30 cellular contexts compared by ENCODE assay signal in genomic region chr9:35135988-35136387, GRCh38.
"Had no signal": no experiment of that assay in that cellular context is flagged by ENCODE, and none has a peak within 500 bp of the region (broad histone marks: within the 10 kb centered on the region; RNA-seq: fewer than 3 reads in every experiment).

No MANE protein-coding gene starts in this region.

- H3K4me1 ChIP-seq: ascending aorta had no signal

- H3K4me3 ChIP-seq: ascending aorta, cardiac muscle cell had no signal

- H3K36me3 ChIP-seq: ascending aorta, cardiac muscle cell, WERI-Rb-1 had no signal

- H3K27ac ChIP-seq: ascending aorta, cardiac muscle cell, WERI-Rb-1 had no signal

- H3K27me3 ChIP-seq: ascending aorta, cardiac muscle cell had no signal

- H3K9me3 ChIP-seq: ascending aorta had no signal

- FAIRE-seq: bronchial epithelial cell, TTC549 had no signal

- DNase-seq: activated CD4-positive, alpha-beta memory T cell treated with anti-CD3 and anti-CD28 coated beads, Interleukin-2, amount 10 ng/mL, durations not matched to agents 7 days and 5 days; activated CD4-positive, alpha-beta T cell treated with anti-CD3 and anti-CD28 coated beads for 1 hour; activated CD4-positive, alpha-beta T cell treated with anti-CD3 and anti-CD28 coated beads for 36 hours; activated CD4-positive, alpha-beta T cell treated with anti-CD3 and anti-CD28 coated beads for 48 hours; activated CD4-positive, alpha-beta T cell treated with anti-CD3 and anti-CD28 coated beads, Interleukin-2, amount 10 ng/mL, durations not matched to agents 7 days and 5 days; activated CD4-positive, alpha-beta T cell treated with anti-CD3 and anti-CD28 coated beads, Interleukin-2, amount 50 U/mL, for 48 hours; activated CD4-positive, CD25-positive, alpha-beta regulatory T cell; activated CD8-positive, alpha-beta memory T cell treated with anti-CD3 and anti-CD28 coated beads, Interleukin-2, amount 10 ng/mL, durations not matched to agents 7 days and 5 days; activated CD8-positive, alpha-beta memory T cell treated with anti-CD3 and anti-CD28 coated beads, Interleukin-2, amount 50 U/mL, for 48 hours; activated CD8-positive, alpha-beta T cell treated with anti-CD3 and anti-CD28 coated beads, Interleukin-2, amount 10 ng/mL, durations not matched to agents 7 days and 5 days; activated effector memory CD4-positive, alpha-beta T cell treated with Interleukin-2 at 50 U/mL for 16 hours; activated gamma-delta T cell; activated naive CD4-positive, alpha-beta T cell treated with anti-CD3 and anti-CD28 coated beads, Interleukin-2, amount 10 ng/mL, durations not matched to agents 7 days and 5 days; activated naive CD4-positive, alpha-beta T cell treated with Interleukin-2 at 50 U/mL for 16 hours; activated naive CD8-positive, alpha-beta T cell treated with anti-CD3 and anti-CD28 coated beads, Interleukin-2, amount 10 ng/mL, durations not matched to agents 7 days and 5 days; activated naive CD8-positive, alpha-beta T cell treated with anti-CD3 and anti-CD28 coated beads, Interleukin-2, amount 50 U/mL, for 24 hours; activated T-cell treated with anti-CD3 and anti-CD28 coated beads, Interleukin-2, amount 50 U/mL, for 24 hours; activated T-cell treated with anti-CD3 and anti-CD28 coated beads, Interleukin-2, amount 50 U/mL, for 48 hours; amygdala; anterior cingulate cortex; caudate nucleus; cerebellar nuclear complex; T-helper 17 cell; WERI-Rb-1 had no signal

- ATAC-seq: activated CD4-positive, alpha-beta T cell treated with anti-CD3 and anti-CD28 coated beads for 36 hours; activated CD4-positive, CD25-positive, alpha-beta regulatory T cell treated with anti-CD3 and anti-CD28 coated beads, Interleukin-2, amount 50 U/mL, for 24 hours; activated CD8-positive, alpha-beta memory T cell treated with anti-CD3 and anti-CD28 coated beads, Interleukin-2, amount 10 ng/mL, durations not matched to agents 7 days and 5 days; activated CD8-positive, alpha-beta T cell treated with anti-CD3 and anti-CD28 coated beads, Interleukin-2, amount 10 ng/mL, durations not matched to agents 7 days and 5 days; activated naive CD8-positive, alpha-beta T cell treated with anti-CD3 and anti-CD28 coated beads, Interleukin-2, amount 50 U/mL, for 24 hours; T-helper 17 cell; WTC11 had no signal
